Comparison of ENCODE assay signal across 8 cellular contexts in genomic region chr16:19717781-19718623, GRCh38. TPM values are rescaled to one million over a fixed set of nuclear protein-coding genes. Genes with fewer than 3 reads are reported as not detected.
DNase-seq lines count a peak whose midpoint lies in the region; ATAC-seq and TF ChIP-seq lines count a peak whose summit lies in the region.

IQCK (plus strand) TSS chr16:19718271; CDS start chr16:19718307, 36 bp downstream.
KNOP1 (minus strand) TSS chr16:19718227; CDS start chr16:19715035, 3,192 bp downstream.

- no peak for TF ChIP-seq CTCF in lower leg skin (IDR thresholded peaks at IDR 0.05)

- H3K4me3 ChIP-seq in lower leg skin (ENCODE audit: low read depth, poor library complexity, severe bottlenecking) = peak within 1 kb of the TSS; percentile 90

- no peaks in the 10 kb centered on the region for H3K27me3 Mint-ChIP-seq in activated CD4-positive, alpha-beta memory T cell treated with anti-CD3 and anti-CD28 coated beads, Interleukin-2, amount 10 ng/mL, durations not matched to agents 7 days and 5 days

- H3K4me1 Mint-ChIP-seq in activated CD4-positive, alpha-beta memory T cell treated with anti-CD3 and anti-CD28 coated beads, Interleukin-2, amount 10 ng/mL, durations not matched to agents 7 days and 5 days = peaks cover 20% of the 10 kb centered on the region

- peak within 1 kb of the TSS; percentile 66 for H3K27ac Mint-ChIP-seq in activated CD4-positive, alpha-beta memory T cell treated with anti-CD3 and anti-CD28 coated beads, Interleukin-2, amount 10 ng/mL, durations not matched to agents 7 days and 5 days

- DNase-seq in CD1c-positive myeloid dendritic cell (ENCODE audit: extremely low spot score) = peak; percentile 97
- DNase-seq in GM19240 (ENCODE audit: insufficient read length, low spot score) = peak; percentile 96
- peak; percentile 51 for DNase-seq in NCI-H526 treated with DMSO at 0.1 percent for 48 hours (lab: John Stamatoyannopoulos, UW)
- DNase-seq in activated CD4-positive, alpha-beta memory T cell treated with anti-CD3 and anti-CD28 coated beads, Interleukin-2, amount 10 ng/mL, durations not matched to agents 7 days and 5 days = peak; percentile 90
- peak; percentile 94 for DNase-seq in ecto neural progenitor cell (ENCODE audit: low spot score)
- DNase-seq in lower leg skin (ENCODE audit: low spot score in 2 of 2) = peak; percentile 85 to 98
- DNase-seq in stimulated activated CD4-positive, alpha-beta T cell treated with anti-CD3 and anti-CD28 coated beads, Interleukin-4, amount 100 ng/mL, for 4 hours = peak; percentile 88 to 91

- intact Hi-C loops in lower leg skin (cut with DNase I; ENCODE audit: low total_unique reads) = no loop called here

- 1% methylated on average over 46 to 80 of the region's 88 CpGs for WGBS in lower leg skin, 2 donors

- peak; percentile 91 for ATAC-seq in HG03442 (IDR thresholded peaks at IDR 0.05; ENCODE audit: unreplicated experiment)

- CTCF ChIA-PET in activated CD4-positive, alpha-beta memory T cell treated with anti-CD3 and anti-CD28 coated beads, Interleukin-2, amount 10 ng/mL, durations not matched to agents 7 days and 5 days (lab: Charles Lee) = interaction anchor here (0.6 to 2.1 kb wide), 5 partner anchors 19 to 169 kb away, joined by 3 to 5 read pairs (median 3); partner anchors contain the start of gene VPS35L

- TF ChIP-seq POLR2A in lower leg skin (IDR thresholded peaks at IDR 0.05) = no peak

- H3K9me3 Mint-ChIP-seq in activated CD4-positive, alpha-beta memory T cell treated with anti-CD3 and anti-CD28 coated beads, Interleukin-2, amount 10 ng/mL, durations not matched to agents 7 days and 5 days = no peaks in the 10 kb centered on the region

- H3K36me3 Mint-ChIP-seq in activated CD4-positive, alpha-beta memory T cell treated with anti-CD3 and anti-CD28 coated beads, Interleukin-2, amount 10 ng/mL, durations not matched to agents 7 days and 5 days (ENCODE audit: low read depth) = peaks cover 14% of the 10 kb centered on the region

- peak within 1 kb of the TSS; percentile 83 for H3K4me3 Mint-ChIP-seq in activated CD4-positive, alpha-beta memory T cell treated with anti-CD3 and anti-CD28 coated beads, Interleukin-2, amount 10 ng/mL, durations not matched to agents 7 days and 5 days

- POLR2A ChIA-PET in activated CD4-positive, alpha-beta memory T cell treated with anti-CD3 and anti-CD28 coated beads, Interleukin-2, amount 10 ng/mL, durations not matched to agents 7 days and 5 days (lab: Charles Lee) = interaction anchor here (0.8 to 3.0 kb wide), 4 partner anchors 19 to 32 kb away, joined by 3 to 12 read pairs (median 6); no protein-coding TSS in a partner anchor

RNA-seq across cellular contexts. Expression of gene IQCK, which starts in this region (rescaled TPM):
- 1 to 10 TPM in 1 of 2 experiments, under 1 TPM in 1; 0.73 to 1.1 TPM for total RNA-seq in activated CD4-positive, alpha-beta memory T cell treated with anti-CD3 and anti-CD28 coated beads, Interleukin-2, amount 10 ng/mL, durations not matched to agents 7 days and 5 days
- 10 to 100 TPM in 2 of 4 donors, 1 to 10 TPM in 2; 6.9 to 20.7 (median 10.9) TPM for total RNA-seq in lower leg skin

RNA-seq across cellular contexts. Expression of gene KNOP1, which starts in this region (rescaled TPM):
- 10 to 100 TPM; 13.7 TPM for total RNA-seq in activated CD4-positive, alpha-beta memory T cell treated with anti-CD3 and anti-CD28 coated beads, Interleukin-2, amount 10 ng/mL, durations not matched to agents 7 days and 5 days
- total RNA-seq in lower leg skin = 10 to 100 TPM; 12.1 to 22.7 (median 15.0) TPM

Comparison
In these comparisons a context has a peak if more than half of its experiments do, and no peak if none do; other contexts are left out.
1. Peak in every context shown above with its lines: DNase-seq, ATAC-seq and H3K4me3 ChIP-seq.